1 cellular context compared by ENCODE assay signal in the genomic region with DNA sequence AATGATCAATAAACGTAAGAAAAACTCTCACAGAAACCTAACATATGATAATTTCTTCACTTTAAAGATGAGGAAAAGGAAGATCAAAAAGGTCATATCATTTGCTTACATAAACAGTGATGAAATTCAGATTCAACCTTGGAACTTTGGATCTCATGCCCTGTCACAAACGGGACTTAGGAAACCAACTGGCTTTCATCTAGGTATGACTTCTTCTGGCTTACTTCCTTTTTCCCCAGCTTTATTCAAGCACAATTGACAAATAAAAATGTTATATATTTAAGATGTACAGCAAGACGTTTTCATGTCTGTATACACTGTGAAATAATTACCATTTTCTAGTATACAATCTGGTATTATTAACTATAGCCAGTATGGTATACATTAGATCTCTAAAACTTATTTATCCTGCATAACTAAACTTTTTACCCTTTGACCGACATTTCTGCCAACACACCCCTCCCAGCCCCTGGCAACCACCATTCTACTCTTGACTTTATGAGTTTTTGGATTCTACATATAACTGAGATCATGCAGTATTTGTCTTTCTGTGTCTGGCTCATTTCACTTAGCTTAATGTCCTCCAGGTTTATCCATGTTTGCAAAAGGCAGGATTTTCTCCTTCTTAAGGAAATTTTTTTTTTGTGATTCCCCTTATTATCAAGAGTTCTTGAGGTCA.
A peak's percentile ranks its signal among the peaks of the same experiment; 100 is the strongest.
TF ChIP-seq lines count a peak whose summit lies in the region.

No MANE protein-coding gene starts in this region.

TF ChIP-seq in HepG2, 621 proteins besides CTCF, POLR2A, EP300 and RAD21 (continued from another document and continues in another):
- TF ChIP-seq, protein P1, sequence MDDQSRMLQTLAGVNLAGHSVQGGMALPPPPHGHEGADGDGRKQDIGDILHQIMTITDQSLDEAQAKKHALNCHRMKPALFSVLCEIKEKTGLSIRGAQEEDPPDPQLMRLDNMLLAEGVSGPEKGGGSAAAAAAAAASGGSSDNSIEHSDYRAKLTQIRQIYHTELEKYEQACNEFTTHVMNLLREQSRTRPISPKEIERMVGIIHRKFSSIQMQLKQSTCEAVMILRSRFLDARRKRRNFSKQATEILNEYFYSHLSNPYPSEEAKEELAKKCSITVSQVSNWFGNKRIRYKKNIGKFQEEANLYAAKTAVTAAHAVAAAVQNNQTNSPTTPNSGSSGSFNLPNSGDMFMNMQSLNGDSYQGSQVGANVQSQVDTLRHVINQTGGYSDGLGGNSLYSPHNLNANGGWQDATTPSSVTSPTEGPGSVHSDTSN (CRISPR knock-in tag; IDR thresholded peaks at IDR 0.05; ENCODE audit: borderline replicate concordance): no peak
- TF ChIP-seq ETV5 (CRISPR knock-in tag; IDR thresholded peaks at IDR 0.05; ENCODE audit: borderline replicate concordance): peak; percentile 86
- TF ChIP-seq, protein P2, sequence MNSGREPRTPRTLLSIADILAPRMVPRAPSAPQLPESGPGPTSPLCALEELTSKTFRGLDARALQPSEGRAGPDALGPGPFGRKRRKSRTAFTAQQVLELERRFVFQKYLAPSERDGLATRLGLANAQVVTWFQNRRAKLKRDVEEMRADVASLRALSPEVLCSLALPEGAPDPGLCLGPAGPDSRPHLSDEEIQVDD (CRISPR knock-in tag; IDR thresholded peaks at IDR 0.05; ENCODE audit: borderline replicate concordance): no peak
- TF ChIP-seq ZNF850 (CRISPR knock-in tag; conservative IDR thresholded peaks at IDR 0.05): no peak
- peak; percentile 60 for TF ChIP-seq MED8 (CRISPR knock-in tag; IDR thresholded peaks at IDR 0.05; ENCODE audit: insufficient replicate concordance)
- peak; percentile 69 for TF ChIP-seq FOXK1 (CRISPR knock-in tag; IDR thresholded peaks at IDR 0.05; ENCODE audit: borderline replicate concordance, low read depth)
- TF ChIP-seq, protein P3, sequence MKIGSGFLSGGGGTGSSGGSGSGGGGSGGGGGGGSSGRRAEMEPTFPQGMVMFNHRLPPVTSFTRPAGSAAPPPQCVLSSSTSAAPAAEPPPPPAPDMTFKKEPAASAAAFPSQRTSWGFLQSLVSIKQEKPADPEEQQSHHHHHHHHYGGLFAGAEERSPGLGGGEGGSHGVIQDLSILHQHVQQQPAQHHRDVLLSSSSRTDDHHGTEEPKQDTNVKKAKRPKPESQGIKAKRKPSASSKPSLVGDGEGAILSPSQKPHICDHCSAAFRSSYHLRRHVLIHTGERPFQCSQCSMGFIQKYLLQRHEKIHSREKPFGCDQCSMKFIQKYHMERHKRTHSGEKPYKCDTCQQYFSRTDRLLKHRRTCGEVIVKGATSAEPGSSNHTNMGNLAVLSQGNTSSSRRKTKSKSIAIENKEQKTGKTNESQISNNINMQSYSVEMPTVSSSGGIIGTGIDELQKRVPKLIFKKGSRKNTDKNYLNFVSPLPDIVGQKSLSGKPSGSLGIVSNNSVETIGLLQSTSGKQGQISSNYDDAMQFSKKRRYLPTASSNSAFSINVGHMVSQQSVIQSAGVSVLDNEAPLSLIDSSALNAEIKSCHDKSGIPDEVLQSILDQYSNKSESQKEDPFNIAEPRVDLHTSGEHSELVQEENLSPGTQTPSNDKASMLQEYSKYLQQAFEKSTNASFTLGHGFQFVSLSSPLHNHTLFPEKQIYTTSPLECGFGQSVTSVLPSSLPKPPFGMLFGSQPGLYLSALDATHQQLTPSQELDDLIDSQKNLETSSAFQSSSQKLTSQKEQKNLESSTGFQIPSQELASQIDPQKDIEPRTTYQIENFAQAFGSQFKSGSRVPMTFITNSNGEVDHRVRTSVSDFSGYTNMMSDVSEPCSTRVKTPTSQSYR (CRISPR knock-in tag; IDR thresholded peaks at IDR 0.05; ENCODE audit: borderline replicate concordance): peak; percentile 38; the same call in 1 of the 2 replicates
- peak; percentile 49; the same call in 1 of the 2 replicates for TF ChIP-seq YEATS4 (CRISPR knock-in tag; IDR thresholded peaks at IDR 0.05; ENCODE audit: borderline replicate concordance)
- TF ChIP-seq, protein P4, sequence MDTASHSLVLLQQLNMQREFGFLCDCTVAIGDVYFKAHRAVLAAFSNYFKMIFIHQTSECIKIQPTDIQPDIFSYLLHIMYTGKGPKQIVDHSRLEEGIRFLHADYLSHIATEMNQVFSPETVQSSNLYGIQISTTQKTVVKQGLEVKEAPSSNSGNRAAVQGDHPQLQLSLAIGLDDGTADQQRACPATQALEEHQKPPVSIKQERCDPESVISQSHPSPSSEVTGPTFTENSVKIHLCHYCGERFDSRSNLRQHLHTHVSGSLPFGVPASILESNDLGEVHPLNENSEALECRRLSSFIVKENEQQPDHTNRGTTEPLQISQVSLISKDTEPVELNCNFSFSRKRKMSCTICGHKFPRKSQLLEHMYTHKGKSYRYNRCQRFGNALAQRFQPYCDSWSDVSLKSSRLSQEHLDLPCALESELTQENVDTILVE (CRISPR knock-in tag; IDR thresholded peaks at IDR 0.05): peak; percentile 72; the same call in 1 of the 2 replicates
- no peak for TF ChIP-seq ZNF333 (CRISPR knock-in tag; IDR thresholded peaks at IDR 0.05; ENCODE audit: borderline replicate concordance)
- no peak for TF ChIP-seq SMARCE1 (IDR thresholded peaks at IDR 0.05; ENCODE audit: borderline replicate concordance)
- TF ChIP-seq POGZ (CRISPR knock-in tag; IDR thresholded peaks at IDR 0.05): peak; percentile 98
- TF ChIP-seq MEIS1 (CRISPR knock-in tag; IDR thresholded peaks at IDR 0.05; ENCODE audit: borderline replicate concordance): peak; percentile 78; the same call in 1 of the 2 replicates
- TF ChIP-seq, protein P5, sequence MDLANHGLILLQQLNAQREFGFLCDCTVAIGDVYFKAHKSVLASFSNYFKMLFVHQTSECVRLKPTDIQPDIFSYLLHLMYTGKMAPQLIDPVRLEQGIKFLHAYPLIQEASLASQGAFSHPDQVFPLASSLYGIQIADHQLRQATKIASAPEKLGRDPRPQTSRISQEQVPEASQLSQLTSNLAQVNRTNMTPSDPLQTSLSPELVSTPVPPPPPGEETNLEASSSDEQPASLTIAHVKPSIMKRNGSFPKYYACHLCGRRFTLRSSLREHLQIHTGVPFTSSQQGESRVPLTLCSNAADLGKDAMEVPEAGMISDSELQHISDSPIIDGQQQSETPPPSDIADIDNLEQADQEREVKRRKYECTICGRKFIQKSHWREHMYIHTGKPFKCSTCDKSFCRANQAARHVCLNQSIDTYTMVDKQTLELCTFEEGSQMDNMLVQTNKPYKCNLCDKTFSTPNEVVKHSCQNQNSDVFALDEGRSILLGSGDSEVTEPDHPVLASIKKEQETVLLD (CRISPR knock-in tag; IDR thresholded peaks at IDR 0.05; ENCODE audit: low read depth): no peak
- peak; percentile 18 for TF ChIP-seq YY1 (IDR thresholded peaks at IDR 0.05; ENCODE audit: insufficient read depth, insufficient replicate concordance, low read depth, low read length)
- no peak for TF ChIP-seq ZNF558 (CRISPR knock-in tag; IDR thresholded peaks at IDR 0.05; ENCODE audit: borderline replicate concordance)
- peak; percentile 76; the same call in 1 of the 2 replicates for TF ChIP-seq ZKSCAN8 (CRISPR knock-in tag; IDR thresholded peaks at IDR 0.05; ENCODE audit: borderline replicate concordance)
- TF ChIP-seq ZNF530 (CRISPR knock-in tag; IDR thresholded peaks at IDR 0.05; ENCODE audit: low read depth): no peak
- no peak for TF ChIP-seq MBNL3 (CRISPR knock-in tag; conservative IDR thresholded peaks at IDR 0.05)
- TF ChIP-seq, protein P6, sequence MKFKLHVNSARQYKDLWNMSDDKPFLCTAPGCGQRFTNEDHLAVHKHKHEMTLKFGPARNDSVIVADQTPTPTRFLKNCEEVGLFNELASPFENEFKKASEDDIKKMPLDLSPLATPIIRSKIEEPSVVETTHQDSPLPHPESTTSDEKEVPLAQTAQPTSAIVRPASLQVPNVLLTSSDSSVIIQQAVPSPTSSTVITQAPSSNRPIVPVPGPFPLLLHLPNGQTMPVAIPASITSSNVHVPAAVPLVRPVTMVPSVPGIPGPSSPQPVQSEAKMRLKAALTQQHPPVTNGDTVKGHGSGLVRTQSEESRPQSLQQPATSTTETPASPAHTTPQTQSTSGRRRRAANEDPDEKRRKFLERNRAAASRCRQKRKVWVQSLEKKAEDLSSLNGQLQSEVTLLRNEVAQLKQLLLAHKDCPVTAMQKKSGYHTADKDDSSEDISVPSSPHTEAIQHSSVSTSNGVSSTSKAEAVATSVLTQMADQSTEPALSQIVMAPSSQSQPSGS (CRISPR knock-in tag; IDR thresholded peaks at IDR 0.05): peak; percentile 94
- TF ChIP-seq, protein P7, sequence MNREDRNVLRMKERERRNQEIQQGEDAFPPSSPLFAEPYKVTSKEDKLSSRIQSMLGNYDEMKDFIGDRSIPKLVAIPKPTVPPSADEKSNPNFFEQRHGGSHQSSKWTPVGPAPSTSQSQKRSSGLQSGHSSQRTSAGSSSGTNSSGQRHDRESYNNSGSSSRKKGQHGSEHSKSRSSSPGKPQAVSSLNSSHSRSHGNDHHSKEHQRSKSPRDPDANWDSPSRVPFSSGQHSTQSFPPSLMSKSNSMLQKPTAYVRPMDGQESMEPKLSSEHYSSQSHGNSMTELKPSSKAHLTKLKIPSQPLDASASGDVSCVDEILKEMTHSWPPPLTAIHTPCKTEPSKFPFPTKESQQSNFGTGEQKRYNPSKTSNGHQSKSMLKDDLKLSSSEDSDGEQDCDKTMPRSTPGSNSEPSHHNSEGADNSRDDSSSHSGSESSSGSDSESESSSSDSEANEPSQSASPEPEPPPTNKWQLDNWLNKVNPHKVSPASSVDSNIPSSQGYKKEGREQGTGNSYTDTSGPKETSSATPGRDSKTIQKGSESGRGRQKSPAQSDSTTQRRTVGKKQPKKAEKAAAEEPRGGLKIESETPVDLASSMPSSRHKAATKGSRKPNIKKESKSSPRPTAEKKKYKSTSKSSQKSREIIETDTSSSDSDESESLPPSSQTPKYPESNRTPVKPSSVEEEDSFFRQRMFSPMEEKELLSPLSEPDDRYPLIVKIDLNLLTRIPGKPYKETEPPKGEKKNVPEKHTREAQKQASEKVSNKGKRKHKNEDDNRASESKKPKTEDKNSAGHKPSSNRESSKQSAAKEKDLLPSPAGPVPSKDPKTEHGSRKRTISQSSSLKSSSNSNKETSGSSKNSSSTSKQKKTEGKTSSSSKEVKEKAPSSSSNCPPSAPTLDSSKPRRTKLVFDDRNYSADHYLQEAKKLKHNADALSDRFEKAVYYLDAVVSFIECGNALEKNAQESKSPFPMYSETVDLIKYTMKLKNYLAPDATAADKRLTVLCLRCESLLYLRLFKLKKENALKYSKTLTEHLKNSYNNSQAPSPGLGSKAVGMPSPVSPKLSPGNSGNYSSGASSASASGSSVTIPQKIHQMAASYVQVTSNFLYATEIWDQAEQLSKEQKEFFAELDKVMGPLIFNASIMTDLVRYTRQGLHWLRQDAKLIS (CRISPR knock-in tag; IDR thresholded peaks at IDR 0.05): no peak
- no peak for TF ChIP-seq RBM39 (IDR thresholded peaks at IDR 0.05; ENCODE audit: low read depth, low read length, poor library complexity, severe bottlenecking)
- TF ChIP-seq, protein P8, sequence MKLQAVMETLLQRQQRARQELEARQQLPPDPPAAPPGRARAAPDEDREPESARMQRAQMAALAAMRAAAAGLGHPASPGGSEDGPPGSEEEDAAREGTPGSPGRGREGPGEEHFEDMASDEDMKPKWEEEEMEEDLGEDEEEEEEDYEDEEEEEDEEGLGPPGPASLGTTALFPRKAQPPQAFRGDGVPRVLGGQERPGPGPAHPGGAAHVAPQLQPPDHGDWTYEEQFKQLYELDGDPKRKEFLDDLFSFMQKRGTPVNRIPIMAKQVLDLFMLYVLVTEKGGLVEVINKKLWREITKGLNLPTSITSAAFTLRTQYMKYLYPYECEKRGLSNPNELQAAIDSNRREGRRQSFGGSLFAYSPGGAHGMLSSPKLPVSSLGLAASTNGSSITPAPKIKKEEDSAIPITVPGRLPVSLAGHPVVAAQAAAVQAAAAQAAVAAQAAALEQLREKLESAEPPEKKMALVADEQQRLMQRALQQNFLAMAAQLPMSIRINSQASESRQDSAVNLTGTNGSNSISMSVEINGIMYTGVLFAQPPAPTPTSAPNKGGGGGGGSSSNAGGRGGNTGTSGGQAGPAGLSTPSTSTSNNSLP (IDR thresholded peaks at IDR 0.05; ENCODE audit: low read depth, low read length): peak; percentile 88
- TF ChIP-seq, protein P9, sequence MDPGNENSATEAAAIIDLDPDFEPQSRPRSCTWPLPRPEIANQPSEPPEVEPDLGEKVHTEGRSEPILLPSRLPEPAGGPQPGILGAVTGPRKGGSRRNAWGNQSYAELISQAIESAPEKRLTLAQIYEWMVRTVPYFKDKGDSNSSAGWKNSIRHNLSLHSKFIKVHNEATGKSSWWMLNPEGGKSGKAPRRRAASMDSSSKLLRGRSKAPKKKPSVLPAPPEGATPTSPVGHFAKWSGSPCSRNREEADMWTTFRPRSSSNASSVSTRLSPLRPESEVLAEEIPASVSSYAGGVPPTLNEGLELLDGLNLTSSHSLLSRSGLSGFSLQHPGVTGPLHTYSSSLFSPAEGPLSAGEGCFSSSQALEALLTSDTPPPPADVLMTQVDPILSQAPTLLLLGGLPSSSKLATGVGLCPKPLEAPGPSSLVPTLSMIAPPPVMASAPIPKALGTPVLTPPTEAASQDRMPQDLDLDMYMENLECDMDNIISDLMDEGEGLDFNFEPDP (CRISPR knock-in tag; conservative IDR thresholded peaks at IDR 0.05): no peak
- TF ChIP-seq ZNF713 (CRISPR knock-in tag; IDR thresholded peaks at IDR 0.05): no peak
- TF ChIP-seq CHD2 (IDR thresholded peaks at IDR 0.05; ENCODE audit: low read depth, low read length): no peak
- peak; percentile 65 for TF ChIP-seq PATZ1 (CRISPR knock-in tag; IDR thresholded peaks at IDR 0.05)
